ENCODE assay signal across 12 cellular contexts in genomic region chr11:44593194-44593593, GRCh38. TPM values are rescaled to one million over a fixed set of nuclear protein-coding genes. Genes with fewer than 3 reads are reported as not detected.
DNase-seq lines count a peak whose midpoint lies in the region; ATAC-seq, FAIRE-seq and TF ChIP-seq lines count a peak whose summit lies in the region.
"Had no signal": no experiment of that assay in that cellular context is flagged by ENCODE, and none has a peak within 500 bp of the region (broad histone marks: within the 10 kb centered on the region; RNA-seq: fewer than 3 reads in every experiment).

No MANE protein-coding gene starts in this region.

- no peak overlapping the region for H3K9ac ChIP-seq in kidney (ENCODE audit: low read length in 2 of 2)

- TF ChIP-seq EP300 in sigmoid colon (IDR thresholded peaks at IDR 0.05): no peak

- H3K9me3 Mint-ChIP-seq in CD14-positive monocyte: peaks cover 0 to 3% (median 0%) of the 10 kb centered on the region in 7 donors
- H3K9me3 Mint-ChIP-seq in activated B cell treated with CpG ODN at 0.5 μM for 24 hours: no peaks in the 10 kb centered on the region
- H3K9me3 Mint-ChIP-seq in progenitor cell of endocrine pancreas (ENCODE audit: low read depth): no peaks in the 10 kb centered on the region
- H3K9me3 Mint-ChIP-seq: naive thymus-derived CD8-positive, alpha-beta T cell had no signal

- H3K9me3 ChIP-seq in sigmoid colon (no peaks in the 10 kb centered on the region), kidney (ENCODE audit: control insufficient read depth in 1 of 2, low read length in 2 of 2) (no peaks in the 10 kb centered on the region)

- no peak overlapping the region for H3K4me3 ChIP-seq in sigmoid colon
- no peak overlapping the region for H3K4me3 ChIP-seq in kidney (ENCODE audit: low read length in 2 of 2)

- H3K27me3 ChIP-seq in sigmoid colon: no peaks in the 10 kb centered on the region

- ATAC-seq in activated B cell treated with CpG ODN at 0.5 μM for 24 hours (ENCODE audit: low read depth): no peak
- ATAC-seq: activated CD8-positive, alpha-beta memory T cell treated with anti-CD3 and anti-CD28 coated beads, Interleukin-2, amount 10 ng/mL, durations not matched to agents 7 days and 5 days; naive thymus-derived CD8-positive, alpha-beta T cell had no signal

- H3K27ac Mint-ChIP-seq in CD14-positive monocyte: peak overlapping the region in 6 of 7 donors; percentile 46 to 99 (median 93)
- peak overlapping the region; percentile 94 for H3K27ac Mint-ChIP-seq in activated B cell treated with CpG ODN at 0.5 μM for 24 hours
- H3K27ac Mint-ChIP-seq in progenitor cell of endocrine pancreas: no peak overlapping the region
- H3K27ac Mint-ChIP-seq: activated CD8-positive, alpha-beta memory T cell treated with anti-CD3 and anti-CD28 coated beads, Interleukin-2, amount 10 ng/mL, durations not matched to agents 7 days and 5 days had no signal

- H3K4me3 Mint-ChIP-seq in CD14-positive monocyte (no peak overlapping the region), activated B cell treated with CpG ODN at 0.5 μM for 24 hours (no peak overlapping the region), progenitor cell of endocrine pancreas (ENCODE audit: low read depth) (no peak overlapping the region)
- H3K4me3 Mint-ChIP-seq: activated CD8-positive, alpha-beta memory T cell treated with anti-CD3 and anti-CD28 coated beads, Interleukin-2, amount 10 ng/mL, durations not matched to agents 7 days and 5 days; naive thymus-derived CD8-positive, alpha-beta T cell had no signal

- WGBS in sigmoid colon, 2 donors: 82 to 85% methylated on average over 8 of the region's 8 CpGs

- H3K4me1 Mint-ChIP-seq in CD14-positive monocyte (peaks cover 33% of the 10 kb centered on the region), activated B cell treated with CpG ODN at 0.5 μM for 24 hours (peaks cover 85% of the 10 kb centered on the region), progenitor cell of endocrine pancreas (ENCODE audit: low read depth) (no peaks in the 10 kb centered on the region)

- no peak for FAIRE-seq in kidney (lab: Jason Lieb, UNC)

- CTCF ChIA-PET in activated B cell treated with CpG ODN at 0.5 μM for 24 hours (lab: Charles Lee): interaction anchor here (1.0 to 1.5 kb wide), 5 partner anchors 20 to 37 kb away, joined by 3 read pairs; no protein-coding TSS in a partner anchor

- no peak for TF ChIP-seq POLR2A in sigmoid colon (IDR thresholded peaks at IDR 0.05)

- H3K36me3 ChIP-seq in sigmoid colon: no peaks in the 10 kb centered on the region
- no peaks in the 10 kb centered on the region for H3K36me3 ChIP-seq in kidney (ENCODE audit: control insufficient read depth in 1 of 2, insufficient read depth in 2 of 2, low read length in 2 of 2)

- intact Hi-C loops in CD14-positive monocyte (cut with micrococcal nuclease): loop anchor here (5.0 kb wide), 1 partner anchor 36 kb away; no protein-coding TSS in a partner anchor
- intact Hi-C loops in activated B cell treated with CpG ODN at 0.5 μM for 24 hours (cut with micrococcal nuclease): no loop called here
- intact Hi-C loops in head of caudate nucleus (cut with DNase I): no loop called here
- intact Hi-C loops in sigmoid colon (cut with DNase I): loop anchor here (10.0 kb wide), 1 partner anchor 482 kb away; no protein-coding TSS in a partner anchor
- intact Hi-C loops in kidney (cut with DNase I): no loop called here

- DNase-seq in CD14-positive monocyte (ENCODE audit: low spot score) (no peak), activated B cell treated with CpG ODN at 0.5 μM for 24 hours (no peak), head of caudate nucleus (peak; percentile 81 to 97 (median 94)), sigmoid colon (peak; percentile 73), progenitor cell of endocrine pancreas (ENCODE audit: low spot score, unreplicated experiment) (no peak), UCSD-AML1 (lab: John Stamatoyannopoulos, UW; ENCODE audit: unreplicated experiment) (no peak), HPDE6-E6E7 (ENCODE audit: extremely low spot score) (no peak), kidney (no peak)
- DNase-seq: activated CD8-positive, alpha-beta memory T cell treated with anti-CD3 and anti-CD28 coated beads, Interleukin-2, amount 10 ng/mL, durations not matched to agents 7 days and 5 days; Kasumi-1; naive thymus-derived CD8-positive, alpha-beta T cell; NCI-H510A treated with DMSO at 0.1 percent for 48 hours had no signal

- no peak for TF ChIP-seq CTCF in CD14-positive monocyte (IDR thresholded peaks at IDR 0.05)
- TF ChIP-seq CTCF in activated B cell treated with CpG ODN at 0.5 μM for 24 hours (IDR thresholded peaks at IDR 0.05): no peak
- no peak for TF ChIP-seq CTCF in sigmoid colon (IDR thresholded peaks at IDR 0.05)
- TF ChIP-seq CTCF in progenitor cell of endocrine pancreas (IDR thresholded peaks at IDR 0.05; ENCODE audit: unreplicated experiment): no peak
- TF ChIP-seq CTCF in kidney (IDR thresholded peaks at IDR 0.05; ENCODE audit: borderline replicate concordance, extremely low read depth, insufficient read depth): no peak

- peaks cover 56 to 68% of the 10 kb centered on the region in 2 donors for H3K36me3 Mint-ChIP-seq in CD14-positive monocyte
- H3K36me3 Mint-ChIP-seq in activated B cell treated with CpG ODN at 0.5 μM for 24 hours (ENCODE audit: low read depth): peaks cover 78% of the 10 kb centered on the region
- H3K36me3 Mint-ChIP-seq in progenitor cell of endocrine pancreas (ENCODE audit: insufficient read depth): no peaks in the 10 kb centered on the region

- H3K27me3 Mint-ChIP-seq in CD14-positive monocyte (ENCODE audit: low read depth in 3 of 3) (peaks cover 0 to 3% (median 0%) of the 10 kb centered on the region in 3 donors), activated B cell treated with CpG ODN at 0.5 μM for 24 hours (no peaks in the 10 kb centered on the region), progenitor cell of endocrine pancreas (no peaks in the 10 kb centered on the region)
- H3K27me3 Mint-ChIP-seq: activated CD8-positive, alpha-beta memory T cell treated with anti-CD3 and anti-CD28 coated beads, Interleukin-2, amount 10 ng/mL, durations not matched to agents 7 days and 5 days; naive thymus-derived CD8-positive, alpha-beta T cell had no signal

- POLR2A ChIA-PET in activated B cell treated with CpG ODN at 0.5 μM for 24 hours (lab: Charles Lee): interaction anchor here (2.4 to 14.6 kb wide), 3 partner anchors 9 to 26 kb away, joined by 11 to 485 read pairs (median 465); partner anchors contain the start of gene CD82

- peak overlapping the region; percentile 76 to 91 (median 84) for H3K27ac ChIP-seq in sigmoid colon
- H3K27ac ChIP-seq in kidney (ENCODE audit: low read depth in 2 of 2, low read length in 2 of 2): no peak overlapping the region

- H3K4me1 ChIP-seq in sigmoid colon (peaks cover 0 to 95% (median 93%) of the 10 kb centered on the region in 4 donors), kidney (ENCODE audit: control insufficient read depth in 1 of 2, insufficient read depth in 1 of 2, low read depth in 1 of 2, low read length in 2 of 2) (no peaks in the 10 kb centered on the region)

RNA-seq across cellular contexts. Expression of gene CD82, which starts 27.7 kb away (rescaled TPM):
- 10 to 100 TPM; 43.0 to 89.0 TPM for polyA plus RNA-seq in CD14-positive monocyte
- 728 and 770 TPM in 2 replicates for total RNA-seq in activated B cell treated with CpG ODN at 0.5 μM for 24 hours
- 10 to 100 TPM in 3 of 4 donors, 1 to 10 TPM in 1; 8.7 to 23.3 (median 16.8) TPM for total RNA-seq in sigmoid colon
- 10 to 100 TPM in 1 of 3 donors, 1 to 10 TPM in 2; 4.2 to 67.4 (median 6.0) TPM for polyA plus RNA-seq in sigmoid colon
- 9.3 and 9.4 TPM in 2 replicates for total RNA-seq in progenitor cell of endocrine pancreas
- 94.4 TPM for total RNA-seq in kidney
- 59.3 TPM for polyA plus RNA-seq in kidney (ENCODE audit: insufficient read depth, low read depth, low replicate concordance)

Comparison
In these comparisons a context has a peak if more than half of its experiments do, and no peak if none do; other contexts are left out.
1. DNase-seq: peak in head of caudate nucleus (42 of 42) and sigmoid colon (single experiment); none in CD14-positive monocyte (single experiment), activated B cell treated with CpG ODN at 0.5 μM for 24 hours (single experiment), progenitor cell of endocrine pancreas (single experiment), UCSD-AML1 (single experiment), HPDE6-E6E7 (single experiment) and kidney (single experiment).
2. H3K27ac ChIP-seq: peak in sigmoid colon (4 of 4); none in kidney (0 of 2).
3. intact Hi-C loops: an anchor here in CD14-positive monocyte (5.0 kb wide) and sigmoid colon (10.0 kb wide); none called in activated B cell treated with CpG ODN at 0.5 μM for 24 hours, head of caudate nucleus and kidney.